ENCODE assay signal across 2 cellular contexts in genomic region chrX:113033966-113034680, GRCh38.
TF ChIP-seq lines count a peak whose summit lies in the region.

No MANE protein-coding gene starts in this region.

TF ChIP-seq in HepG2, 621 proteins besides CTCF, POLR2A, EP300 and RAD21 (continued from another document):
- TF ChIP-seq TFAP4 (IDR thresholded peaks at IDR 0.05; ENCODE audit: borderline replicate concordance, low read depth) (no peak), CAMTA2 (CRISPR knock-in tag; IDR thresholded peaks at IDR 0.05; ENCODE audit: borderline replicate concordance) (no peak), STAG1 (CRISPR knock-in tag; IDR thresholded peaks at IDR 0.05) (no peak), ZNF30 (CRISPR knock-in tag; IDR thresholded peaks at IDR 0.05) (no peak)

TF ChIP-seq in H1, 55 proteins besides CTCF, POLR2A, EP300 and RAD21 (continued from another document):
- TF ChIP-seq E2F6 (IDR thresholded peaks at IDR 0.05) (no peak), HDAC2 (IDR thresholded peaks at IDR 0.05; ENCODE audit: borderline replicate concordance in 1 of 2, low read depth in 2 of 2, low read length in 2 of 2) (no peak), BRCA1 (IDR thresholded peaks at IDR 0.05; ENCODE audit: low read depth, low read length) (no peak), POU5F1 (IDR thresholded peaks at IDR 0.05; ENCODE audit: low read depth, low read length) (no peak), SIX5 (IDR thresholded peaks at IDR 0.05; ENCODE audit: low read depth, low read length) (no peak), ATF2 (IDR thresholded peaks at IDR 0.05; ENCODE audit: low read length) (no peak), SRF (IDR thresholded peaks at IDR 0.05; ENCODE audit: low read depth, low read length) (no peak), SIRT6 (IDR thresholded peaks at IDR 0.05; ENCODE audit: low read length) (no peak), YY1 (IDR thresholded peaks at IDR 0.05; ENCODE audit: low read depth, low read length) (no peak), CBX8 (IDR thresholded peaks at IDR 0.05; ENCODE audit: borderline replicate concordance, low read depth, low read length) (no peak), ATF3 (IDR thresholded peaks at IDR 0.05; ENCODE audit: insufficient read depth, low read depth, low read length) (no peak), SP1 (IDR thresholded peaks at IDR 0.05; ENCODE audit: low read depth, low read length) (no peak), TCF12 (IDR thresholded peaks at IDR 0.05; ENCODE audit: low read depth, low read length) (no peak), PHF8 (conservative IDR thresholded peaks at IDR 0.05; ENCODE audit: low read depth, low read length) (no peak), EZH2 (IDR thresholded peaks at IDR 0.05; ENCODE audit: low read depth, low read length, severe bottlenecking) (no peak), CREB1 (IDR thresholded peaks at IDR 0.05) (no peak), KDM5A (IDR thresholded peaks at IDR 0.05; ENCODE audit: low read length) (no peak)
